Comparison of ENCODE assay signal across 8 cellular contexts in the genomic region with DNA sequence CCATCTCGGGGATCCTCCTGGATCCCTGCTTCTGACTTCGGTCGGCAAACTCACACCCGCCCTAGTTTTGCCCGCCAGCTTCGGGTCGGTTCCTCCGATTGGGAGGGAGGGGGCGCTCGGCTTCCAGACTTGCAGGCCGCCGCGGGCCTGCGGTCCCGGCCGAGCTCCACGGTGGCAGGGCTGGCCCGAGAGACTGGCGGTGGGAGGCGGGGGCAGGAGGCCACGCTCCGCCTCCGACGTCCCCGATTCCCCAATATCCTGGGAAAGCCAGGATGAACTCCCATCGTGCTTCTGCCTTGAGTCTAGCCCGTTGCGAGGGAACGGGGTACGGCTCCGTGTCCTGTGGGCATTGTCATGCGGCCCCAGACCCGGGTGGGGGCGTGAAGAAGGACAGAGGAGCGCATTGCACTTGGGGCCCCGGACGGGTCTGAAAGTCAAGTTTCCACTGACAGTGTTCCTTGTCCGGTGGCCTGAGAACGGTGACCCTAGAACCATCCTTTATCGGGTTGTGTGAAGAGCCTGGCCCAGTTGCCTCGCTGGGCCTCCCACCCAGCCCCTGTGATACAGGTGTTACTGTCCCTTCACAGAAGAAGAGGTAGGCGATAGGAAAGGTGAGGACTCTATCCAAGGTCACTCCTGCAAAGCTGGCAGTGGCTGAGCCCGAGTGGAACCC. TPM values are rescaled to one million over a fixed set of nuclear protein-coding genes. Genes with fewer than 3 reads are reported as not detected.
DNase-seq lines count a peak whose midpoint lies in the region; ATAC-seq and TF ChIP-seq lines count a peak whose summit lies in the region.

No MANE protein-coding gene starts in this region.

- no peak overlapping the region for H3K27ac ChIP-seq in fibroblast of lung (ENCODE audit: insufficient read depth, low read length)

- no peaks in the 10 kb centered on the region for H4K20me1 ChIP-seq in fibroblast of lung (ENCODE audit: control insufficient read depth, extremely low read depth, insufficient read depth, low read length)

- ATAC-seq in naive B cell (ENCODE audit: low read depth in 2 of 2): peak; percentile 51 to 55
- peak; percentile 66 for ATAC-seq in stimulated activated effector memory CD8-positive, alpha-beta T cell treated with anti-CD3 and anti-CD28 coated beads, Interleukin-12 subunit alpha, Interleukin-12 subunit beta, amount 100 ng/mL, for 72 hours
- no peak for ATAC-seq in HG03439 (IDR thresholded peaks at IDR 0.05; ENCODE audit: unreplicated experiment)

- H3K4me2 ChIP-seq in fibroblast of lung (ENCODE audit: extremely low read depth, insufficient read depth, low read length): peak overlapping the region; percentile 64

- DNase-seq in DMS 273 treated with DMSO at 0.1 percent for 48 hours (lab: John Stamatoyannopoulos, UW) (peak; percentile 15), HFF-Myc (ENCODE audit: extremely low read depth, low read depth) (peak; percentile 12), NCI-H748 (lab: John Stamatoyannopoulos, UW; ENCODE audit: unreplicated experiment) (peak; percentile 79), fibroblast of lung (ENCODE audit: low read depth in 2 of 2) (peak; percentile 67 to 75), naive B cell (peak; percentile 41)
- DNase-seq in activated T-cell treated with anti-CD3 and anti-CD28 coated beads, Interleukin-2, amount 50 U/mL, for 48 hours: peak; percentile 75 to 79
- peak in 1 of 2 donors; percentile 76 for DNase-seq in stimulated activated effector memory CD8-positive, alpha-beta T cell treated with anti-CD3 and anti-CD28 coated beads, Interleukin-12 subunit alpha, Interleukin-12 subunit beta, amount 100 ng/mL, for 72 hours (ENCODE audit: low spot score in 2 of 2)

- no peaks in the 10 kb centered on the region for H3K9me3 Mint-ChIP-seq in naive B cell
- H3K9me3 Mint-ChIP-seq in stimulated activated effector memory CD8-positive, alpha-beta T cell treated with anti-CD3 and anti-CD28 coated beads, Interleukin-12 subunit alpha, Interleukin-12 subunit beta, amount 100 ng/mL, for 72 hours: no peaks in the 10 kb centered on the region

- no peaks in the 10 kb centered on the region for H3K4me1 ChIP-seq in fibroblast of lung (ENCODE audit: control insufficient read depth, extremely low read depth, insufficient read depth, low read length)

- peaks cover 53 to 68% (median 55%) of the 10 kb centered on the region in 3 donors for H3K27me3 Mint-ChIP-seq in naive B cell

- H3K27me3 ChIP-seq in fibroblast of lung (ENCODE audit: control insufficient read depth, insufficient read depth, low read length): peaks cover 57% of the 10 kb centered on the region

- no peak overlapping the region for H3K27ac Mint-ChIP-seq in naive B cell
- H3K27ac Mint-ChIP-seq in stimulated activated effector memory CD8-positive, alpha-beta T cell treated with anti-CD3 and anti-CD28 coated beads, Interleukin-12 subunit alpha, Interleukin-12 subunit beta, amount 100 ng/mL, for 72 hours: no peak overlapping the region

- no peaks in the 10 kb centered on the region for H3K36me3 Mint-ChIP-seq in naive B cell
- no peaks in the 10 kb centered on the region for H3K36me3 Mint-ChIP-seq in stimulated activated effector memory CD8-positive, alpha-beta T cell treated with anti-CD3 and anti-CD28 coated beads, Interleukin-12 subunit alpha, Interleukin-12 subunit beta, amount 100 ng/mL, for 72 hours

- H3K4me3 ChIP-seq in HFF-Myc (replicated peaks; ENCODE audit: low read depth, low read length) (no peak overlapping the region), fibroblast of lung (replicated peaks in 1 of 4; ENCODE audit: control extremely low read depth in 1 of 4, insufficient read depth in 1 of 4, low read depth in 3 of 4, low read length in 4 of 4) (no peak overlapping the region)

- no peak overlapping the region for H3K9ac ChIP-seq in fibroblast of lung (ENCODE audit: insufficient read depth, low read length)

- peak; percentile 79 for TF ChIP-seq CTCF in HFF-Myc (IDR thresholded peaks at IDR 0.05; ENCODE audit: low read depth, low read length, missing control alignments)
- peak; percentile 64 to 86 for TF ChIP-seq CTCF in fibroblast of lung (conservative IDR thresholded peaks at IDR 0.05 in 1 of 2, IDR thresholded peaks at IDR 0.05 in 1 of 2; ENCODE audit: low read depth in 1 of 2, low read length in 2 of 2)

- no peaks in the 10 kb centered on the region for H3K36me3 ChIP-seq in fibroblast of lung (ENCODE audit: control insufficient read depth, insufficient read depth, low read length)

- H3K4me3 Mint-ChIP-seq in naive B cell: peak overlapping the region; percentile 69 to 82 (median 78)
- H3K4me3 Mint-ChIP-seq in stimulated activated effector memory CD8-positive, alpha-beta T cell treated with anti-CD3 and anti-CD28 coated beads, Interleukin-12 subunit alpha, Interleukin-12 subunit beta, amount 100 ng/mL, for 72 hours: peak overlapping the region; percentile 49

- H2AFZ ChIP-seq in fibroblast of lung (ENCODE audit: low read length): no peak overlapping the region

- H3K4me1 Mint-ChIP-seq in naive B cell: peaks cover 16 to 28% (median 25%) of the 10 kb centered on the region in 3 donors
- H3K4me1 Mint-ChIP-seq in stimulated activated effector memory CD8-positive, alpha-beta T cell treated with anti-CD3 and anti-CD28 coated beads, Interleukin-12 subunit alpha, Interleukin-12 subunit beta, amount 100 ng/mL, for 72 hours: peaks cover 22% of the 10 kb centered on the region

- no peaks in the 10 kb centered on the region for H3K79me2 ChIP-seq in fibroblast of lung (ENCODE audit: control insufficient read depth, insufficient read depth, low read length)

- H3K9me3 ChIP-seq in fibroblast of lung (ENCODE audit: control insufficient read depth, insufficient read depth, low read depth, low read length): no peaks in the 10 kb centered on the region

RNA-seq across cellular contexts. Expression of a gene that starts 2.4 kb away (rescaled TPM):
- under 0.01 TPM in 1 of 2 replicates, not detected in the other for total RNA-seq in fibroblast of lung
- 0.01 TPM in 1 of 2 replicates, not detected in the other for polyA plus RNA-seq in fibroblast of lung
- polyA plus RNA-seq in fibroblast of lung (2012): not detected in 2 replicates
- polyA minus RNA-seq in fibroblast of lung (ENCODE audit: low replicate concordance): not detected in 2 replicates
- polyA plus RNA-seq in naive B cell (ENCODE audit: low read depth in 6 of 6): under 1 TPM in 1 of 6 donors, not detected in 5; 0.09 TPM
